Comparison of ENCODE assay signal across 10 cellular contexts in genomic region chr6:114989279-114989964, GRCh38.
DNase-seq lines count a peak whose midpoint lies in the region; ATAC-seq, FAIRE-seq and TF ChIP-seq lines count a peak whose summit lies in the region.
"Had no signal": no experiment of that assay in that cellular context is flagged by ENCODE, and none has a peak within 500 bp of the region (broad histone marks: within the 10 kb centered on the region; RNA-seq: fewer than 3 reads in every experiment).

No MANE protein-coding gene starts in this region.

- peaks cover 19% of the 10 kb centered on the region for H3K4me1 Mint-ChIP-seq in activated T-cell treated with anti-CD3 and anti-CD28 coated beads, Interleukin-2, amount 50 U/mL, for 72 hours (ENCODE audit: low read depth)
- H3K4me1 Mint-ChIP-seq in activated T-cell treated with anti-CD3 and anti-CD28 coated beads, Interleukin-2, amount 50 U/mL, for 24 hours (ENCODE audit: low read depth): no peaks in the 10 kb centered on the region

- WGBS in HepG2 (ENCODE audit: low lambda C conversion rate): 36% methylated on average over 5 of the region's 5 CpGs

- FAIRE-seq in HepG2 (lab: Jason Lieb, UNC): no peak

- POLR2A ChIA-PET in HepG2 (lab: Yijun Ruan, JAX): no interaction called here

- intact Hi-C loops in left ventricle myocardium superior (cut with micrococcal nuclease) (no loop called here), HepG2 (cut with micrococcal nuclease; ENCODE audit: unreplicated experiment) (no loop called here), posterior cingulate gyrus (cut with DNase I) (no loop called here)

- peak; percentile 96 to 99 for ATAC-seq in activated T-cell treated with anti-CD3 and anti-CD28 coated beads, Interleukin-2, amount 50 U/mL, for 72 hours (replicated peaks in 1 of 2)
- peak; percentile 99 for ATAC-seq in HG02571 (IDR thresholded peaks at IDR 0.05; ENCODE audit: unreplicated experiment)
- peak; percentile 96 for ATAC-seq in HG03558 (IDR thresholded peaks at IDR 0.05; ENCODE audit: extremely low read depth, unreplicated experiment)
- ATAC-seq in stimulated activated naive CD8-positive, alpha-beta T cell treated with anti-CD3 and anti-CD28 coated beads, Interleukin-15, Interleukin-2, amounts not matched to agents 100 U/mL and 50 U/mL, for 24 hours: peak; percentile 86
- ATAC-seq in left ventricle myocardium superior: no peak
- ATAC-seq in HepG2: no peak
- ATAC-seq: HCT116 had no signal

- no peaks in the 10 kb centered on the region for H3K79me2 ChIP-seq in HepG2 (ENCODE audit: insufficient read depth, low read length)

- H3K9me3 Mint-ChIP-seq in activated T-cell treated with anti-CD3 and anti-CD28 coated beads, Interleukin-2, amount 50 U/mL, for 72 hours: peaks cover 5 to 6% of the 10 kb centered on the region in 2 donors
- H3K9me3 Mint-ChIP-seq in activated T-cell treated with anti-CD3 and anti-CD28 coated beads, Interleukin-2, amount 50 U/mL, for 24 hours: peaks cover 1% of the 10 kb centered on the region

- H3K36me3 ChIP-seq in HepG2 (replicated peaks in 1 of 2; ENCODE audit: control insufficient read depth in 1 of 2, insufficient read depth in 2 of 2, low read length in 2 of 2): no peaks in the 10 kb centered on the region
- H3K36me3 ChIP-seq: thoracic aorta had no signal

- H3K9me3 ChIP-seq in HepG2 (ENCODE audit: low read length): no peaks in the 10 kb centered on the region
- H3K9me3 ChIP-seq: thoracic aorta had no signal

- H3K36me3 Mint-ChIP-seq in activated T-cell treated with anti-CD3 and anti-CD28 coated beads, Interleukin-2, amount 50 U/mL, for 72 hours (ENCODE audit: insufficient read depth in 2 of 2): peaks cover 4 to 10% of the 10 kb centered on the region in 2 donors
- no peaks in the 10 kb centered on the region for H3K36me3 Mint-ChIP-seq in activated T-cell treated with anti-CD3 and anti-CD28 coated beads, Interleukin-2, amount 50 U/mL, for 24 hours (ENCODE audit: low read depth)

- no peaks in the 10 kb centered on the region for H4K20me1 ChIP-seq in HepG2 (ENCODE audit: insufficient read depth, low read length)

- TF ChIP-seq RAD21 in HepG2 (CRISPR knock-in tag; IDR thresholded peaks at IDR 0.05): no peak

- TF ChIP-seq POLR2A in HepG2 (IDR thresholded peaks at IDR 0.05; ENCODE audit: insufficient read depth in 1 of 2, low read depth in 2 of 2, low read length in 2 of 2): no peak

- peak overlapping the region in 1 of 2 donors; percentile 40 for H3K4me3 Mint-ChIP-seq in activated T-cell treated with anti-CD3 and anti-CD28 coated beads, Interleukin-2, amount 50 U/mL, for 72 hours
- H3K4me3 Mint-ChIP-seq in activated T-cell treated with anti-CD3 and anti-CD28 coated beads, Interleukin-2, amount 50 U/mL, for 24 hours: no peak overlapping the region

- TF ChIP-seq CTCF in HepG2 (CRISPR knock-in tag; IDR thresholded peaks at IDR 0.05): no peak

- in situ Hi-C loops in HepG2 (cut with HindIII; ENCODE audit: extremely low pct_ligation_motif_present, low pct_unique_long_range_greater_than_20kb): no loop called here

- H3K4me3 ChIP-seq in HepG2 (replicated peaks in 1 of 3; ENCODE audit: insufficient read depth in 1 of 3, low read depth in 2 of 3, low read length in 3 of 3): no peak overlapping the region
- H3K4me3 ChIP-seq: thoracic aorta had no signal

- CTCF ChIA-PET in HepG2 (lab: Yijun Ruan, JAX; ENCODE audit: low intra/inter-chr PET ratio, low total read pairs): no interaction called here

- H3K4me2 ChIP-seq in HepG2 (ENCODE audit: low read depth, low read length): no peak overlapping the region

- peak; percentile 47 to 76 for DNase-seq in activated T-cell treated with anti-CD3 and anti-CD28 coated beads, Interleukin-2, amount 50 U/mL, for 72 hours
- no peak for DNase-seq in activated T-cell treated with anti-CD3 and anti-CD28 coated beads, Interleukin-2, amount 50 U/mL, for 24 hours
- DNase-seq in stimulated activated naive CD8-positive, alpha-beta T cell treated with anti-CD3 and anti-CD28 coated beads, Interleukin-15, Interleukin-2, amounts not matched to agents 100 U/mL and 50 U/mL, for 24 hours: peak; percentile 7
- DNase-seq in left ventricle myocardium superior: no peak
- no peak for DNase-seq in HepG2 (ENCODE audit: low spot score)
- no peak for DNase-seq in posterior cingulate gyrus

- H2AFZ ChIP-seq in HepG2 (ENCODE audit: low read length): no peak overlapping the region

- H3K27ac Mint-ChIP-seq in activated T-cell treated with anti-CD3 and anti-CD28 coated beads, Interleukin-2, amount 50 U/mL, for 72 hours: peak overlapping the region; percentile 54
- no peak overlapping the region for H3K27ac Mint-ChIP-seq in activated T-cell treated with anti-CD3 and anti-CD28 coated beads, Interleukin-2, amount 50 U/mL, for 24 hours

- no peak overlapping the region for H3K27ac ChIP-seq in HepG2 (ENCODE audit: extremely low read length, insufficient read depth, low read length)
- H3K27ac ChIP-seq: thoracic aorta had no signal

- H3K4me1 ChIP-seq in HepG2 (ENCODE audit: insufficient read depth, low read length): no peaks in the 10 kb centered on the region

- H3K9ac ChIP-seq in HepG2 (ENCODE audit: insufficient read depth, low read depth, low read length): no peak overlapping the region

- H3K27me3 Mint-ChIP-seq in activated T-cell treated with anti-CD3 and anti-CD28 coated beads, Interleukin-2, amount 50 U/mL, for 72 hours (ENCODE audit: low read depth): no peaks in the 10 kb centered on the region
- no peaks in the 10 kb centered on the region for H3K27me3 Mint-ChIP-seq in activated T-cell treated with anti-CD3 and anti-CD28 coated beads, Interleukin-2, amount 50 U/mL, for 24 hours

- no peak for TF ChIP-seq EP300 in HepG2 (IDR thresholded peaks at IDR 0.05; ENCODE audit: low read depth in 2 of 2, low read length in 2 of 2)
- no peak for TF ChIP-seq EP300 in HepG2 (CRISPR knock-in tag; IDR thresholded peaks at IDR 0.05; ENCODE audit: borderline replicate concordance)

- BruUV-seq in HepG2 (replicated peaks; lab: Mats Ljungman, UMichigan): no TSS peak

- no peaks in the 10 kb centered on the region for H3K27me3 ChIP-seq in HepG2 (ENCODE audit: control insufficient read depth in 1 of 2, insufficient read depth in 2 of 2, low read length in 2 of 2)

TF ChIP-seq in HepG2, 621 proteins besides CTCF, POLR2A, EP300 and RAD21:
- TF ChIP-seq ZNF768 (CRISPR knock-in tag; IDR thresholded peaks at IDR 0.05) (no peak), NFYC (CRISPR knock-in tag; IDR thresholded peaks at IDR 0.05) (no peak)
TF ChIP-seq in HepG2: peak in this region for 0.

Comparison
In these comparisons a context has a peak if more than half of its experiments do, and no peak if none do; other contexts are left out.
1. DNase-seq: peak in activated T-cell treated with anti-CD3 and anti-CD28 coated beads, Interleukin-2, amount 50 U/mL, for 72 hours (2 of 2) and stimulated activated naive CD8-positive, alpha-beta T cell treated with anti-CD3 and anti-CD28 coated beads, Interleukin-15, Interleukin-2, amounts not matched to agents 100 U/mL and 50 U/mL, for 24 hours (single experiment); none in activated T-cell treated with anti-CD3 and anti-CD28 coated beads, Interleukin-2, amount 50 U/mL, for 24 hours (single experiment), left ventricle myocardium superior (single experiment), HepG2 (single experiment) and posterior cingulate gyrus (0 of 10).
2. ATAC-seq: peak in activated T-cell treated with anti-CD3 and anti-CD28 coated beads, Interleukin-2, amount 50 U/mL, for 72 hours (2 of 2), HG02571 (single experiment), HG03558 (single experiment) and stimulated activated naive CD8-positive, alpha-beta T cell treated with anti-CD3 and anti-CD28 coated beads, Interleukin-15, Interleukin-2, amounts not matched to agents 100 U/mL and 50 U/mL, for 24 hours (single experiment); none in left ventricle myocardium superior (single experiment) and HepG2 (single experiment).